In genomic region chr16:63913278-63913677, GRCh38 we compare ENCODE assay signal across 2 cellular contexts.
TF ChIP-seq lines count a peak whose summit lies in the region.

No MANE protein-coding gene starts in this region.

TF ChIP-seq in SK-N-SH, 30 proteins besides CTCF, POLR2A, EP300 and RAD21 (continues in another document):
- TF ChIP-seq REST (IDR thresholded peaks at IDR 0.05; ENCODE audit: low read depth, low read length) (no peak), MEF2A (IDR thresholded peaks at IDR 0.05; ENCODE audit: borderline replicate concordance, low read depth) (no peak), USF1 (IDR thresholded peaks at IDR 0.05; ENCODE audit: borderline replicate concordance, low read depth) (no peak), SIN3A (IDR thresholded peaks at IDR 0.05; ENCODE audit: borderline replicate concordance, low read depth, low read length) (no peak), USF2 (IDR thresholded peaks at IDR 0.05; ENCODE audit: borderline replicate concordance, low read depth, low read length) (no peak), TAF1 (IDR thresholded peaks at IDR 0.05; ENCODE audit: borderline replicate concordance, low read depth, low read length) (no peak), SMC3 (IDR thresholded peaks at IDR 0.05; ENCODE audit: low read depth, low read length) (no peak), YY1 (IDR thresholded peaks at IDR 0.05; ENCODE audit: low read depth) (no peak), ZBTB33 (IDR thresholded peaks at IDR 0.05; ENCODE audit: borderline replicate concordance, low read depth) (no peak), TEAD4 (IDR thresholded peaks at IDR 0.05; ENCODE audit: borderline replicate concordance, insufficient read depth) (peak; percentile 83), NRF1 (IDR thresholded peaks at IDR 0.05; ENCODE audit: low read depth, low read length) (no peak), RCOR1 (IDR thresholded peaks at IDR 0.05; ENCODE audit: low read length) (no peak), POLR2AphosphoS5 (IDR thresholded peaks at IDR 0.05; ENCODE audit: low read depth, low read length) (peak; percentile 65; the same call in 1 of the 2 replicates), TCF12 (IDR thresholded peaks at IDR 0.05) (peak; percentile 98), FOXJ3 (CRISPR knock-in tag; IDR thresholded peaks at IDR 0.05) (no peak), RFX5 (IDR thresholded peaks at IDR 0.05; ENCODE audit: low read length) (no peak), MXI1 (IDR thresholded peaks at IDR 0.05; ENCODE audit: low read depth, low read length) (no peak), MAX (IDR thresholded peaks at IDR 0.05; ENCODE audit: low read depth) (no peak), NFIC (IDR thresholded peaks at IDR 0.05; ENCODE audit: borderline replicate concordance) (peak; percentile 57), ELF1 (IDR thresholded peaks at IDR 0.05) (no peak), PBX3 (IDR thresholded peaks at IDR 0.05) (peak; percentile 95), GABPA (IDR thresholded peaks at IDR 0.05; ENCODE audit: low read depth) (no peak), FOSL2 (IDR thresholded peaks at IDR 0.05; ENCODE audit: borderline replicate concordance, low read depth) (peak; percentile 46; the same call in 1 of the 2 replicates), RXRA (IDR thresholded peaks at IDR 0.05; ENCODE audit: borderline replicate concordance, low read depth) (0 out of 2 replicates have a peak, but pooled peaks have one; percentile 36), JUND (IDR thresholded peaks at IDR 0.05) (peak; percentile 89)

TF ChIP-seq in WTC11, 78 proteins besides CTCF, POLR2A, EP300 and RAD21 (continued from another document):
- no peak for TF ChIP-seq ATF2 (CRISPR knock-in tag; IDR thresholded peaks at IDR 0.05; ENCODE audit: borderline replicate concordance, low read depth)
- TF ChIP-seq ZNF425 (CRISPR knock-in tag; conservative IDR thresholded peaks at IDR 0.05), result no peak
- TF ChIP-seq ATF1 (CRISPR knock-in tag; IDR thresholded peaks at IDR 0.05), result no peak
- no peak for TF ChIP-seq E2F5 (CRISPR knock-in tag; IDR thresholded peaks at IDR 0.05)
- no peak for TF ChIP-seq ZNF219 (CRISPR knock-in tag; IDR thresholded peaks at IDR 0.05; ENCODE audit: borderline replicate concordance)
- no peak for TF ChIP-seq ZBTB43 (CRISPR knock-in tag; IDR thresholded peaks at IDR 0.05)
- no peak for TF ChIP-seq EMX1 (CRISPR knock-in tag; IDR thresholded peaks at IDR 0.05)
- TF ChIP-seq ZNF121 (CRISPR knock-in tag; IDR thresholded peaks at IDR 0.05), result no peak
- no peak for TF ChIP-seq USF1 (CRISPR knock-in tag; IDR thresholded peaks at IDR 0.05)
- TF ChIP-seq ZSCAN18 (CRISPR knock-in tag; IDR thresholded peaks at IDR 0.05), result no peak
- TF ChIP-seq ZBTB21 (CRISPR knock-in tag; IDR thresholded peaks at IDR 0.05; ENCODE audit: borderline replicate concordance), result no peak
- no peak for TF ChIP-seq ZNF396 (CRISPR knock-in tag; IDR thresholded peaks at IDR 0.05; ENCODE audit: borderline replicate concordance)
- no peak for TF ChIP-seq NFATC4 (CRISPR knock-in tag; IDR thresholded peaks at IDR 0.05)
- no peak for TF ChIP-seq ETV6 (CRISPR knock-in tag; IDR thresholded peaks at IDR 0.05)
- TF ChIP-seq FOXK1 (CRISPR knock-in tag; IDR thresholded peaks at IDR 0.05), result no peak
- no peak for TF ChIP-seq HMGA2 (CRISPR knock-in tag; IDR thresholded peaks at IDR 0.05)
- no peak for TF ChIP-seq STAT6 (CRISPR knock-in tag; conservative IDR thresholded peaks at IDR 0.05; ENCODE audit: low read depth)
- TF ChIP-seq CREM (CRISPR knock-in tag; IDR thresholded peaks at IDR 0.05), result no peak
